Comparison of ENCODE assay signal across 10 cellular contexts in genomic region chr15:73284073-73284472, GRCh38.
DNase-seq lines count a peak whose midpoint lies in the region; ATAC-seq and TF ChIP-seq lines count a peak whose summit lies in the region.
"Had no signal": no experiment of that assay in that cellular context is flagged by ENCODE, and none has a peak within 500 bp of the region (broad histone marks: within the 10 kb centered on the region; RNA-seq: fewer than 3 reads in every experiment).

No MANE protein-coding gene starts in this region.

- H3K27me3 ChIP-seq in A673 (replicated peaks; ENCODE audit: insufficient read depth, low read depth, low read length, poor library complexity) (no peaks in the 10 kb centered on the region), PC-3 (ENCODE audit: low read length) (no peaks in the 10 kb centered on the region), fibroblast of lung (ENCODE audit: control insufficient read depth, insufficient read depth, low read length) (no peaks in the 10 kb centered on the region)

- ATAC-seq in PC-3 (peak; percentile 42; the same call in 1 of the 2 replicates), HG02981 (IDR thresholded peaks at IDR 0.05; ENCODE audit: unreplicated experiment) (no peak)

- H3K4me3 ChIP-seq in A673 (ENCODE audit: low read depth, low read length, poor library complexity, severe bottlenecking) = no peak overlapping the region
- H3K4me3 ChIP-seq in PC-3 (ENCODE audit: low read length) = no peak overlapping the region
- no peak overlapping the region for H3K4me3 ChIP-seq in fibroblast of lung (replicated peaks in 1 of 4; ENCODE audit: control extremely low read depth in 1 of 4, insufficient read depth in 1 of 4, low read depth in 3 of 4, low read length in 4 of 4)

- no peak overlapping the region for H3K9ac ChIP-seq in PC-3 (ENCODE audit: low read length)
- no peak overlapping the region for H3K9ac ChIP-seq in fibroblast of lung (ENCODE audit: insufficient read depth, low read length)

- peaks cover 65% of the 10 kb centered on the region for H3K36me3 Mint-ChIP-seq in nephron progenitor cell (ENCODE audit: low read depth)

- H3K4me2 ChIP-seq in PC-3 (ENCODE audit: low read length) (no peak overlapping the region), fibroblast of lung (ENCODE audit: extremely low read depth, insufficient read depth, low read length) (no peak overlapping the region)

- intact Hi-C loops in A673 (cut with micrococcal nuclease; ENCODE audit: unreplicated experiment) (no loop called here), PC-3 (cut with micrococcal nuclease) (loop anchor here (10.0 kb wide), 2 partner anchors 271 to 351 kb away; partner anchors contain the start of gene NPTN)

- no peaks in the 10 kb centered on the region for H3K9me3 Mint-ChIP-seq in nephron progenitor cell

- peak; percentile 39 for TF ChIP-seq CTCF in A673 (conservative IDR thresholded peaks at IDR 0.05; ENCODE audit: low read depth, low read length)
- TF ChIP-seq CTCF in GM13977 (IDR thresholded peaks at IDR 0.05; ENCODE audit: extremely low read depth, insufficient read depth, missing control alignments) = peak; percentile 12
- TF ChIP-seq CTCF in PC-3 (conservative IDR thresholded peaks at IDR 0.05; ENCODE audit: low read depth, low read length) = peak; percentile 63
- TF ChIP-seq CTCF in fibroblast of lung (conservative IDR thresholded peaks at IDR 0.05 in 1 of 2, IDR thresholded peaks at IDR 0.05 in 1 of 2; ENCODE audit: low read depth in 1 of 2, low read length in 2 of 2) = peak; percentile 23 to 42
- TF ChIP-seq CTCF in nephron progenitor cell (IDR thresholded peaks at IDR 0.05) = no peak

- BruUV-seq in A673 (replicated peaks; lab: Mats Ljungman, UMichigan) (no TSS peak), PC-3 (replicated peaks; lab: Mats Ljungman, UMichigan) (no TSS peak)

- peaks cover 11% of the 10 kb centered on the region for H3K36me3 ChIP-seq in A673 (ENCODE audit: insufficient read depth, low read length, poor library complexity, severe bottlenecking)
- H3K36me3 ChIP-seq in PC-3 (ENCODE audit: low read depth, low read length) = no peaks in the 10 kb centered on the region
- H3K36me3 ChIP-seq in fibroblast of lung (ENCODE audit: control insufficient read depth, insufficient read depth, low read length) = no peaks in the 10 kb centered on the region

- no peaks in the 10 kb centered on the region for H3F3A ChIP-seq in PC-3 (ENCODE audit: low read length, unreplicated experiment)

- H3K4me3 Mint-ChIP-seq in nephron progenitor cell = no peak overlapping the region

- CTCF ChIA-PET in A673 (lab: Charles Lee) (interaction anchor here (0.6 kb wide), 1 partner anchor 275 kb away, joined by 5 read pairs; no protein-coding TSS in a partner anchor), PC-3 (lab: Charles Lee) (no interaction called here)

- H2AFZ ChIP-seq in PC-3 (ENCODE audit: low read length) = no peak overlapping the region
- no peak overlapping the region for H2AFZ ChIP-seq in fibroblast of lung (ENCODE audit: low read length)

- H3K27me3 Mint-ChIP-seq in nephron progenitor cell (ENCODE audit: low read depth, poor library complexity) = no peaks in the 10 kb centered on the region

- H3K4me1 ChIP-seq in A673 (ENCODE audit: insufficient read depth, low read length, poor library complexity, severe bottlenecking) (no peaks in the 10 kb centered on the region), PC-3 (ENCODE audit: insufficient read depth, low read length) (no peaks in the 10 kb centered on the region), fibroblast of lung (ENCODE audit: control insufficient read depth, extremely low read depth, insufficient read depth, low read length) (no peaks in the 10 kb centered on the region)

- H4K20me1 ChIP-seq in PC-3 (ENCODE audit: low read length) = no peaks in the 10 kb centered on the region
- no peaks in the 10 kb centered on the region for H4K20me1 ChIP-seq in fibroblast of lung (ENCODE audit: control insufficient read depth, extremely low read depth, insufficient read depth, low read length)

- no peaks in the 10 kb centered on the region for H3K79me2 ChIP-seq in PC-3 (ENCODE audit: low read length)
- no peaks in the 10 kb centered on the region for H3K79me2 ChIP-seq in fibroblast of lung (ENCODE audit: control insufficient read depth, insufficient read depth, low read length)

- peak; percentile 21 for DNase-seq in A673 (ENCODE audit: low spot score)
- DNase-seq in GM13977 (ENCODE audit: low spot score) = no peak
- DNase-seq in PC-3 = peak; percentile 55
- peak; percentile 13 to 54 for DNase-seq in fibroblast of lung (ENCODE audit: low read depth in 2 of 2)
- no peak for DNase-seq in pons (ENCODE audit: low spot score)
- no peak for DNase-seq in islet precursor cell
- DNase-seq in nephron progenitor cell = no peak
- DNase-seq: activated naive CD4-positive, alpha-beta T cell treated with Interleukin-2 at 50 U/mL for 16 hours; glutamatergic neuron had no signal

- H3K4me1 Mint-ChIP-seq in nephron progenitor cell = no peaks in the 10 kb centered on the region

- no peak overlapping the region for H3K27ac Mint-ChIP-seq in nephron progenitor cell

- no peaks in the 10 kb centered on the region for H3K9me2 ChIP-seq in PC-3 (replicated peaks; ENCODE audit: low read length)

- in situ Hi-C loops in GM13977 (cut with MboI; ENCODE audit: low pct_unique_long_range_greater_than_20kb, low sequenced_read_pairs, unreplicated experiment) = loop anchor here (25.0 kb wide), 1 partner anchor 403 kb away; the partner anchor contains the start of gene CD276

- H3K27ac ChIP-seq in A673 (ENCODE audit: low read depth, low read length, poor library complexity, severe bottlenecking) (no peak overlapping the region), PC-3 (ENCODE audit: low read length) (no peak overlapping the region), fibroblast of lung (ENCODE audit: insufficient read depth, low read length) (no peak overlapping the region)

- H3K9me3 ChIP-seq in A673 (ENCODE audit: low read depth, low read length, poor library complexity, severe bottlenecking) (no peaks in the 10 kb centered on the region), PC-3 (ENCODE audit: low read length) (no peaks in the 10 kb centered on the region), fibroblast of lung (ENCODE audit: control insufficient read depth, insufficient read depth, low read depth, low read length) (no peaks in the 10 kb centered on the region)

- POLR2A ChIA-PET in A673 (lab: Charles Lee; ENCODE audit: low non-redundant PET) (no interaction called here), PC-3 (lab: Charles Lee; ENCODE audit: unreplicated experiment) (no interaction called here)

Comparison
In these comparisons a context has a peak if more than half of its experiments do, and no peak if none do; other contexts are left out.
1. DNase-seq: peak in A673 (single experiment), PC-3 (single experiment) and fibroblast of lung (2 of 2); none in GM13977 (single experiment), pons (single experiment), islet precursor cell (single experiment) and nephron progenitor cell (single experiment).